Comparison of ENCODE assay signal across 16 cellular contexts in the genomic region with DNA sequence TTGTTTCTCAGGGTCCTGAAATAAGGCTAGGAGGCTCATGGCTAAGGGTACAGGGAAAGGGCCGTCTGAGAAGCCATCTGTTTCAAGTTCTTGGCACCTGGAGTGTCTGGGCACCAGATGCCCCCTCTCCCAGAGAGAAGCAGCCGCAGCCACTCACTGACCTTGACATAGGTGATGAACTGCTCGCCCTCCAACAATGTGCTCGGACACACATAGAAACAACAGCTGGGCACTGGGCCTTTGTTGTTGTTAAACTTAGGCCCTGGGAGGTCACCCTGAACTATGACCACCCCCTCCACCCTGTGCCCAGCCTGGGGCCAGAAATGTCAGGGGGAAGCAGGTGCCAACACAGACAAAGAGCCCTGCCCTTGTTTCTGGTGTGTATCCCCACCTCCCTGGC.
"Had no signal": no experiment of that assay in that cellular context is flagged by ENCODE, and none has a peak within 500 bp of the region (broad histone marks: within the 10 kb centered on the region; RNA-seq: fewer than 3 reads in every experiment).

No MANE protein-coding gene starts in this region.

- H3K27me3 ChIP-seq: ovary had no signal

- H3K9me3 ChIP-seq: ovary, transverse colon had no signal

- H3K36me3 ChIP-seq: ovary, transverse colon had no signal

- H3K27ac ChIP-seq: epithelial cell of prostate, ovary, SK-N-MC, transverse colon had no signal

- H3K4me3 Mint-ChIP-seq: activated naive CD4-positive, alpha-beta T cell treated with anti-CD3 and anti-CD28 coated beads, Interleukin-2, amount 10 ng/mL, durations not matched to agents 7 days and 5 days; central memory CD8-positive, alpha-beta T cell; nephron progenitor cell; T-helper 1 cell treated with Interleukin-12 subunit alpha and Interleukin-12 subunit beta and Interleukin-4 antibody, amounts not matched to agents 30 μg/mL and 1 μg/mL, for 36 hours; WTC11 had no signal

- H3K36me3 Mint-ChIP-seq: activated naive CD4-positive, alpha-beta T cell treated with anti-CD3 and anti-CD28 coated beads, Interleukin-2, amount 10 ng/mL, durations not matched to agents 7 days and 5 days; WTC11 had no signal

- H3K4me1 Mint-ChIP-seq: central memory CD8-positive, alpha-beta T cell had no signal

- H3K4me3 ChIP-seq: ovary, SK-N-MC, transverse colon had no signal

- ATAC-seq: WTC11 had no signal

- H3K9me3 Mint-ChIP-seq: activated naive CD4-positive, alpha-beta T cell treated with anti-CD3 and anti-CD28 coated beads, Interleukin-2, amount 10 ng/mL, durations not matched to agents 7 days and 5 days; central memory CD8-positive, alpha-beta T cell; nephron progenitor cell; T-helper 1 cell treated with Interleukin-12 subunit alpha and Interleukin-12 subunit beta and Interleukin-4 antibody, amounts not matched to agents 30 μg/mL and 1 μg/mL, for 36 hours; WTC11 had no signal

- H3K27ac Mint-ChIP-seq: activated naive CD4-positive, alpha-beta T cell treated with anti-CD3 and anti-CD28 coated beads, Interleukin-2, amount 10 ng/mL, durations not matched to agents 7 days and 5 days; T-helper 1 cell treated with Interleukin-12 subunit alpha and Interleukin-12 subunit beta and Interleukin-4 antibody, amounts not matched to agents 30 μg/mL and 1 μg/mL, for 36 hours; WTC11 had no signal

- DNase-seq: activated CD4-positive, alpha-beta T cell treated with anti-CD3 and anti-CD28 coated beads for 48 hours; activated naive CD4-positive, alpha-beta T cell treated with anti-CD3 and anti-CD28 coated beads, Interleukin-2, amount 10 ng/mL, durations not matched to agents 7 days and 5 days; cortex of kidney; effector memory CD4-positive, alpha-beta T cell; left cardiac atrium; nephron progenitor cell; ovary; stimulated activated CD4-positive, alpha-beta T cell treated with anti-CD3 and anti-CD28 coated beads, Interleukin-12 subunit alpha, Interleukin-12 subunit beta, amount 100 ng/mL, for 4 hours; stimulated activated naive CD4-positive, alpha-beta T cell; substantia nigra; transverse colon had no signal
